ENCODE assay signal across 15 cellular contexts in genomic region chr18:8747440-8747937, GRCh38. TPM values are rescaled to one million over a fixed set of nuclear protein-coding genes. Genes with fewer than 3 reads are reported as not detected.
DNase-seq lines count a peak whose midpoint lies in the region; ATAC-seq and TF ChIP-seq lines count a peak whose summit lies in the region.
"Had no signal": no experiment of that assay in that cellular context is flagged by ENCODE, and none has a peak within 500 bp of the region (broad histone marks: within the 10 kb centered on the region; RNA-seq: fewer than 3 reads in every experiment).

No MANE protein-coding gene starts in this region.

- H3K9me2 ChIP-seq in Karpas-422 (replicated peaks; ENCODE audit: insufficient read depth, low read length) = no peaks in the 10 kb centered on the region
- no peaks in the 10 kb centered on the region for H3K9me2 ChIP-seq in MM.1S (replicated peaks; ENCODE audit: insufficient read depth, low read length)

- CTCF ChIA-PET in T-cell (lab: Charles Lee) = no interaction called here

- H3K36me3 ChIP-seq in Karpas-422 (ENCODE audit: insufficient read depth, low read length) = no peaks in the 10 kb centered on the region
- H3K36me3 ChIP-seq in endodermal cell (ENCODE audit: control insufficient read depth, insufficient read depth, low read length) = no peaks in the 10 kb centered on the region
- no peaks in the 10 kb centered on the region for H3K36me3 ChIP-seq in MM.1S (replicated peaks; ENCODE audit: insufficient read depth, low read length)
- H3K36me3 ChIP-seq: adrenal gland had no signal

- no peak overlapping the region for H3K4me3 Mint-ChIP-seq in endodermal cell
- H3K4me3 Mint-ChIP-seq in T-cell = no peak overlapping the region
- H3K4me3 Mint-ChIP-seq: activated CD8-positive, alpha-beta memory T cell treated with anti-CD3 and anti-CD28 coated beads, Interleukin-2, amount 10 ng/mL, durations not matched to agents 7 days and 5 days; CD8-positive, alpha-beta memory T cell had no signal

- TF ChIP-seq CTCF in AG10803 (conservative IDR thresholded peaks at IDR 0.05; ENCODE audit: low read length) (no peak), endodermal cell (conservative IDR thresholded peaks at IDR 0.05) (no peak), MM.1S (IDR thresholded peaks at IDR 0.05; ENCODE audit: low read length) (no peak)

- H3K27me3 Mint-ChIP-seq in endodermal cell (ENCODE audit: insufficient read depth) = no peaks in the 10 kb centered on the region
- no peaks in the 10 kb centered on the region for H3K27me3 Mint-ChIP-seq in T-cell
- H3K27me3 Mint-ChIP-seq: activated CD8-positive, alpha-beta memory T cell treated with anti-CD3 and anti-CD28 coated beads, Interleukin-2, amount 10 ng/mL, durations not matched to agents 7 days and 5 days had no signal

- H2AFZ ChIP-seq in Karpas-422 (ENCODE audit: low read length) (no peak overlapping the region), MM.1S (ENCODE audit: low read length) (no peak overlapping the region)

- POLR2A ChIA-PET in T-cell (lab: Charles Lee) = interaction anchor here in 1 of 2 donors (0.6 kb wide), 1 partner anchor 55 kb away, joined by 3 read pairs; no protein-coding TSS in a partner anchor

- ATAC-seq in T-cell (replicated peaks in 1 of 4) (no peak), HG03108 (IDR thresholded peaks at IDR 0.05; ENCODE audit: unreplicated experiment) (no peak)
- ATAC-seq: activated CD8-positive, alpha-beta memory T cell treated with anti-CD3 and anti-CD28 coated beads, Interleukin-2, amount 10 ng/mL, durations not matched to agents 7 days and 5 days; HCT116; Panc1 had no signal

- H3K27ac ChIP-seq in Karpas-422 (ENCODE audit: low read length) = no peak overlapping the region
- no peak overlapping the region for H3K27ac ChIP-seq in endodermal cell (ENCODE audit: low read depth, low read length)
- no peak overlapping the region for H3K27ac ChIP-seq in MM.1S (ENCODE audit: low read length)
- H3K27ac ChIP-seq: adrenal gland had no signal

- H3K4me1 ChIP-seq in Karpas-422 (ENCODE audit: low read length) (no peaks in the 10 kb centered on the region), endodermal cell (ENCODE audit: control insufficient read depth, insufficient read depth, low read length) (no peaks in the 10 kb centered on the region), MM.1S (ENCODE audit: low read length) (peaks cover 14% of the 10 kb centered on the region)
- H3K4me1 ChIP-seq: adrenal gland had no signal

- peak; percentile 97 for DNase-seq in AG10803 (ENCODE audit: low read depth)
- DNase-seq in Karpas-422 = peak; percentile 35
- no peak for DNase-seq in endodermal cell
- peak; percentile 73 for DNase-seq in myocyte (ENCODE audit: low read depth)
- no peak for DNase-seq in A172 (ENCODE audit: low spot score)
- DNase-seq in T-cell = no peak
- DNase-seq in MM.1S = no peak
- DNase-seq: activated CD8-positive, alpha-beta memory T cell treated with anti-CD3 and anti-CD28 coated beads, Interleukin-2, amount 10 ng/mL, durations not matched to agents 7 days and 5 days; adrenal gland; CD8-positive, alpha-beta memory T cell; kidney; nucleus accumbens had no signal

- WGBS in endodermal cell (ENCODE audit: insufficient coverage in 1 of 2, insufficient read length in 1 of 2), 2 experiments = 87 to 91% methylated on average over 6 of the region's 6 CpGs

- H3K4me3 ChIP-seq in AG10803 (ENCODE audit: low read length) (no peak overlapping the region), Karpas-422 (ENCODE audit: low read length) (no peak overlapping the region), endodermal cell (ENCODE audit: low read length) (no peak overlapping the region), MM.1S (ENCODE audit: low read length) (no peak overlapping the region)
- H3K4me3 ChIP-seq: adrenal gland had no signal

- H3K9me3 Mint-ChIP-seq in endodermal cell = no peaks in the 10 kb centered on the region
- H3K9me3 Mint-ChIP-seq in T-cell = peaks cover under 1 to 4% (median 3%) of the 10 kb centered on the region in 3 donors

- no peaks in the 10 kb centered on the region for H4K20me1 ChIP-seq in Karpas-422 (ENCODE audit: insufficient read depth, low read depth, low read length)
- H4K20me1 ChIP-seq in MM.1S (ENCODE audit: insufficient read depth, low read length) = no peaks in the 10 kb centered on the region

- H3K27me3 ChIP-seq in Karpas-422 (ENCODE audit: low read length) = no peaks in the 10 kb centered on the region
- no peaks in the 10 kb centered on the region for H3K27me3 ChIP-seq in endodermal cell (ENCODE audit: control insufficient read depth, insufficient read depth, low read length, poor library complexity, severe bottlenecking)
- no peaks in the 10 kb centered on the region for H3K27me3 ChIP-seq in MM.1S (replicated peaks; ENCODE audit: insufficient read depth, low read length)
- H3K27me3 ChIP-seq: adrenal gland had no signal

- H3F3A ChIP-seq in MM.1S (ENCODE audit: insufficient read depth, low read length) = peaks cover 5% of the 10 kb centered on the region; the same call in 1 of the 2 replicates

- H3K36me3 Mint-ChIP-seq in endodermal cell (ENCODE audit: low read depth) (peaks cover under 1% of the 10 kb centered on the region), T-cell (no peaks in the 10 kb centered on the region)
- H3K36me3 Mint-ChIP-seq: activated CD8-positive, alpha-beta memory T cell treated with anti-CD3 and anti-CD28 coated beads, Interleukin-2, amount 10 ng/mL, durations not matched to agents 7 days and 5 days had no signal

- H3K4me2 ChIP-seq in Karpas-422 (ENCODE audit: low read depth, low read length, poor library complexity, severe bottlenecking) (no peak overlapping the region), MM.1S (ENCODE audit: low read depth, low read length) (no peak overlapping the region)

- H3K79me2 ChIP-seq in Karpas-422 (ENCODE audit: low read length) = no peaks in the 10 kb centered on the region
- H3K79me2 ChIP-seq in MM.1S (ENCODE audit: low read length) = peaks cover 75% of the 10 kb centered on the region

- no peak overlapping the region for H3K9ac ChIP-seq in Karpas-422 (ENCODE audit: low read length)
- no peak overlapping the region for H3K9ac ChIP-seq in endodermal cell (ENCODE audit: extremely low read depth, low read length, poor library complexity, severe bottlenecking)
- no peak overlapping the region for H3K9ac ChIP-seq in MM.1S (ENCODE audit: low read length)

- H3K9me3 ChIP-seq in Karpas-422 (ENCODE audit: low read length) = no peaks in the 10 kb centered on the region
- no peaks in the 10 kb centered on the region for H3K9me3 ChIP-seq in endodermal cell (ENCODE audit: control insufficient read depth, low read length)
- H3K9me3 ChIP-seq in MM.1S (replicated peaks; ENCODE audit: insufficient read depth, low read length) = no peaks in the 10 kb centered on the region
- H3K9me3 ChIP-seq: adrenal gland had no signal

- H3K4me1 Mint-ChIP-seq in endodermal cell (no peaks in the 10 kb centered on the region), T-cell (peaks cover 43 to 48% (median 45%) of the 10 kb centered on the region in 3 donors)

- H3K27ac Mint-ChIP-seq in endodermal cell (peak overlapping the region; percentile 60), T-cell (no peak overlapping the region)
- H3K27ac Mint-ChIP-seq: activated CD8-positive, alpha-beta memory T cell treated with anti-CD3 and anti-CD28 coated beads, Interleukin-2, amount 10 ng/mL, durations not matched to agents 7 days and 5 days; CD8-positive, alpha-beta memory T cell had no signal

RNA-seq across cellular contexts. Expression of gene MTCL1, which starts 42.1 kb away (rescaled TPM):
- total RNA-seq in Karpas-422 (2014; rRNA removed; shearing (Covaris generic); ENCODE audit: low replicate concordance) = 0.43 and 2.9 TPM in 2 replicates
- total RNA-seq in endodermal cell = 10 to 100 TPM; 15.0 to 26.0 TPM
- polyA plus RNA-seq in endodermal cell (2013, experiment 1 of 2) = 31.7 TPM
- 26.8 TPM for polyA plus RNA-seq in endodermal cell (2013, experiment 2 of 2)
- total RNA-seq in myocyte = 65.7 and 66.9 TPM in 2 replicates
- 16.8 TPM for polyA plus RNA-seq in myocyte (2012)
- total RNA-seq in A172 (2014; rRNA removed; shearing (Covaris generic)) = 33.6 and 39.6 TPM in 2 replicates
- total RNA-seq in T-cell = under 1 TPM; 0.40 to 0.98 (median 0.83) TPM
- polyA plus RNA-seq: CD8-positive, alpha-beta memory T cell had no signal

Comparison
In these comparisons a context has a peak if more than half of its experiments do, and no peak if none do; other contexts are left out.
1. DNase-seq: peak in AG10803 (single experiment), Karpas-422 (single experiment) and myocyte (single experiment); none in endodermal cell (single experiment), A172 (single experiment), T-cell (0 of 34) and MM.1S (single experiment).